ENCODE assay signal across 1 cellular context in the genomic region with DNA sequence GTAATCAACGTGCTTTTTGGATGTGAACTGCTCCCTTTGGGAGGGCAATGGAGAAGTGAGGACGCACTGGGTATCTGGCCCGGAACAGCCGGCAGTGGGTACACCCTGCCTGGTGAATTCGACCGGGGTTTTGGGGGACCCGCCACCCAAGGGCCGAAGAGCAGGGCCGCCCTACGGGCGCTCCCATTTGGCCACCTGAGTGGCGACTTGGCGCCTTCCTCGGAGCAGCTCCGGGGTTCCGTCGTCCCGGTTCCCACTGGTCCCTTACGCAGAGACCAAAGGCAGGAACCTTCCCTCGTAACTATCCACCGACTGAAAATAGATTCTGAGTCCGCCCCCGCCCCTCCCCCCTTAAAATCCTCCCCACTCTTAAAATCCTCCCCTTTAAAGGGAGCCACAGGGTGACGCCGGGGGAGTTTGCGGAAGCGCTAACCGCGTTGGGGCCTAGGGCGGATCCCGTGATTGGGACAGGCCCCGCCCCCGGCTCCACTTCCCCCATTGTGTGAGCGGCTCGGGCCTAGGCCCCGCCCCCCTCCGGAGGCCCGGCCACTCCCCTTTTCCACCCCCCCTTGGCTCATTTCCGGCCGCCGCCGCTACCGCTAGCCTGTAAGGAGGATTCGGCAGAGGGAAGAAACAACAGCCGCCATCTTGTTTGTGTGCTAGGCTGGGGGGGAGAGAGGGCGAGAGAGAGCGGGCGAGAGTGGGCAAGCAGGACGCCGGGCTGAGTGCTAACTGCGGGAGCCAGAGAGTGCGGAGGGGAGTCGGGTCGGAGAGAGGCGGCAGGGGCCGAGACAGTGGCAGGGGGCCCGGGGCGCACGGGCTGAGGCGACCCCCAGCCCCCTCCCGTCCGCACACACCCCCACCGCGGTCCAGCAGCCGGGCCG.
A peak's percentile ranks its signal among the peaks of the same experiment; 100 is the strongest.
TF ChIP-seq lines count a peak whose summit lies in the region.

No MANE protein-coding gene starts in this region.

TF ChIP-seq in HEK293, 187 proteins besides CTCF, POLR2A, EP300 and RAD21 (continued from another document and continues in another):
- peak; percentile 100 for TF ChIP-seq PATZ1 (tag by site-specific recombination; IDR thresholded peaks at IDR 0.05)
- TF ChIP-seq, protein P1, sequence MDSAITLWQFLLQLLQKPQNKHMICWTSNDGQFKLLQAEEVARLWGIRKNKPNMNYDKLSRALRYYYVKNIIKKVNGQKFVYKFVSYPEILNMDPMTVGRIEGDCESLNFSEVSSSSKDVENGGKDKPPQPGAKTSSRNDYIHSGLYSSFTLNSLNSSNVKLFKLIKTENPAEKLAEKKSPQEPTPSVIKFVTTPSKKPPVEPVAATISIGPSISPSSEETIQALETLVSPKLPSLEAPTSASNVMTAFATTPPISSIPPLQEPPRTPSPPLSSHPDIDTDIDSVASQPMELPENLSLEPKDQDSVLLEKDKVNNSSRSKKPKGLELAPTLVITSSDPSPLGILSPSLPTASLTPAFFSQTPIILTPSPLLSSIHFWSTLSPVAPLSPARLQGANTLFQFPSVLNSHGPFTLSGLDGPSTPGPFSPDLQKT (IDR thresholded peaks at IDR 0.05; ENCODE audit: borderline replicate concordance, low read depth, low read length), result peak; percentile 81; the same call in 1 of the 2 replicates
- peak; percentile 98 for TF ChIP-seq ZEB2 (tag by site-specific recombination; IDR thresholded peaks at IDR 0.05)
- TF ChIP-seq ZNF529 (tag by site-specific recombination; IDR thresholded peaks at IDR 0.05; ENCODE audit: insufficient replicate concordance), result no peak
- peak; percentile 53 for TF ChIP-seq KLF1 (tag by site-specific recombination; IDR thresholded peaks at IDR 0.05)
- TF ChIP-seq ZNF2 (tag by site-specific recombination; IDR thresholded peaks at IDR 0.05), result peak; percentile 79
- TF ChIP-seq SP7 (tag by site-specific recombination; IDR thresholded peaks at IDR 0.05), result peak; percentile 77
- peak; percentile 44 for TF ChIP-seq ZNF501 (tag by site-specific recombination; IDR thresholded peaks at IDR 0.05)
- TF ChIP-seq ZNF394 (tag by site-specific recombination; IDR thresholded peaks at IDR 0.05; ENCODE audit: borderline replicate concordance), result peak; percentile 46; the same call in 1 of the 2 replicates
- peak; percentile 90 for TF ChIP-seq ZBTB10 (tag by site-specific recombination; IDR thresholded peaks at IDR 0.05)
- peak; percentile 38; the same call in 1 of the 2 replicates for TF ChIP-seq ZSCAN30 (tag by site-specific recombination; IDR thresholded peaks at IDR 0.05)
- TF ChIP-seq ZNF366 (tag by site-specific recombination; conservative IDR thresholded peaks at IDR 0.05), result peak; percentile 76
- TF ChIP-seq ZNF596 (tag by site-specific recombination; IDR thresholded peaks at IDR 0.05), result peak; percentile 77
- TF ChIP-seq ZNF354C (tag by site-specific recombination; IDR thresholded peaks at IDR 0.05; ENCODE audit: borderline replicate concordance, low read depth), result 0 out of 2 replicates have a peak, but pooled peaks have one; percentile 30
- TF ChIP-seq KLF16 (tag by site-specific recombination; IDR thresholded peaks at IDR 0.05), result peak; percentile 82
- TF ChIP-seq HOXD13 (CRISPR knock-in tag; IDR thresholded peaks at IDR 0.05; ENCODE audit: borderline replicate concordance), result 0 out of 2 replicates have a peak, but pooled peaks have one; percentile 33
- peak; percentile 86 for TF ChIP-seq KLF10 (tag by site-specific recombination; IDR thresholded peaks at IDR 0.05)
- TF ChIP-seq BCL11B (tag by site-specific recombination; IDR thresholded peaks at IDR 0.05; ENCODE audit: low read depth), result peak; percentile 77; the same call in 1 of the 2 replicates
- peak; percentile 93 for TF ChIP-seq PRDM1 (tag by site-specific recombination; IDR thresholded peaks at IDR 0.05)
- peak; percentile 86; the same call in 1 of the 2 replicates for TF ChIP-seq ZNF785 (tag by site-specific recombination; IDR thresholded peaks at IDR 0.05)
- peak; percentile 77 for TF ChIP-seq PRDM10 (tag by site-specific recombination; IDR thresholded peaks at IDR 0.05)
- TF ChIP-seq HOXA7 (CRISPR knock-in tag; IDR thresholded peaks at IDR 0.05; ENCODE audit: borderline replicate concordance), result no peak
- TF ChIP-seq ZNF623 (tag by site-specific recombination; IDR thresholded peaks at IDR 0.05), result 0 out of 2 replicates have a peak, but pooled peaks have one; percentile 11
- TF ChIP-seq, protein P2, sequence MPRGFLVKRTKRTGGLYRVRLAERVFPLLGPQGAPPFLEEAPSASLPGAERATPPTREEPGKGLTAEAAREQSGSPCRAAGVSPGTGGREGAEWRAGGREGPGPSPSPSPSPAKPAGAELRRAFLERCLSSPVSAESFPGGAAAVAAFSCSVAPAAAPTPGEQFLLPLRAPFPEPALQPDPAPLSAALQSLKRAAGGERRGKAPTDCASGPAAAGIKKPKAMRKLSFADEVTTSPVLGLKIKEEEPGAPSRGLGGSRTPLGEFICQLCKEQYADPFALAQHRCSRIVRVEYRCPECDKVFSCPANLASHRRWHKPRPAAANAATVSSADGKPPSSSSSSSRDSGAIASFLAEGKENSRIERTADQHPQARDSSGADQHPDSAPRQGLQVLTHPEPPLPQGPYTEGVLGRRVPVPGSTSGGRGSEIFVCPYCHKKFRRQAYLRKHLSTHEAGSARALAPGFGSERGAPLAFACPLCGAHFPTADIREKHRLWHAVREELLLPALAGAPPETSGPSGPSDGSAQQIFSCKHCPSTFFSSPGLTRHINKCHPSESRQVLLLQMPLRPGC (tag by site-specific recombination; IDR thresholded peaks at IDR 0.05), result peak; percentile 85
- no peak for TF ChIP-seq ZNF311 (tag by site-specific recombination; IDR thresholded peaks at IDR 0.05; ENCODE audit: borderline replicate concordance)
- TF ChIP-seq MZF1 (tag by site-specific recombination; IDR thresholded peaks at IDR 0.05; ENCODE audit: borderline replicate concordance), result peak; percentile 68; the same call in 1 of the 2 replicates
- TF ChIP-seq ZNF610 (tag by site-specific recombination; IDR thresholded peaks at IDR 0.05; ENCODE audit: borderline replicate concordance), result peak; percentile 89
- TF ChIP-seq ZNF777 (tag by site-specific recombination; IDR thresholded peaks at IDR 0.05; ENCODE audit: borderline replicate concordance), result 0 out of 2 replicates have a peak, but pooled peaks have one; percentile 41
- peak; percentile 90 for TF ChIP-seq ZXDB (tag by site-specific recombination; IDR thresholded peaks at IDR 0.05)
- TF ChIP-seq ZNF561 (tag by site-specific recombination; IDR thresholded peaks at IDR 0.05; ENCODE audit: borderline replicate concordance), result peak; percentile 39; the same call in 1 of the 2 replicates
- peak; percentile 55; the same call in 1 of the 2 replicates for TF ChIP-seq ZNF423 (tag by site-specific recombination; IDR thresholded peaks at IDR 0.05)
- TF ChIP-seq, protein P3, sequence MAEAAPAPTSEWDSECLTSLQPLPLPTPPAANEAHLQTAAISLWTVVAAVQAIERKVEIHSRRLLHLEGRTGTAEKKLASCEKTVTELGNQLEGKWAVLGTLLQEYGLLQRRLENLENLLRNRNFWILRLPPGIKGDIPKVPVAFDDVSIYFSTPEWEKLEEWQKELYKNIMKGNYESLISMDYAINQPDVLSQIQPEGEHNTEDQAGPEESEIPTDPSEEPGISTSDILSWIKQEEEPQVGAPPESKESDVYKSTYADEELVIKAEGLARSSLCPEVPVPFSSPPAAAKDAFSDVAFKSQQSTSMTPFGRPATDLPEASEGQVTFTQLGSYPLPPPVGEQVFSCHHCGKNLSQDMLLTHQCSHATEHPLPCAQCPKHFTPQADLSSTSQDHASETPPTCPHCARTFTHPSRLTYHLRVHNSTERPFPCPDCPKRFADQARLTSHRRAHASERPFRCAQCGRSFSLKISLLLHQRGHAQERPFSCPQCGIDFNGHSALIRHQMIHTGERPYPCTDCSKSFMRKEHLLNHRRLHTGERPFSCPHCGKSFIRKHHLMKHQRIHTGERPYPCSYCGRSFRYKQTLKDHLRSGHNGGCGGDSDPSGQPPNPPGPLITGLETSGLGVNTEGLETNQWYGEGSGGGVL (tag by site-specific recombination; IDR thresholded peaks at IDR 0.05), result peak; percentile 99
- peak; percentile 40; the same call in 1 of the 2 replicates for TF ChIP-seq ZNF24 (tag by site-specific recombination; IDR thresholded peaks at IDR 0.05)
- TF ChIP-seq EGR2 (tag by site-specific recombination; IDR thresholded peaks at IDR 0.05; ENCODE audit: low read depth), result peak; percentile 65
- TF ChIP-seq ZFP37 (tag by site-specific recombination; IDR thresholded peaks at IDR 0.05), result 0 out of 2 replicates have a peak, but pooled peaks have one; percentile 49
- peak; percentile 27; the same call in 1 of the 2 replicates for TF ChIP-seq ZSCAN23 (tag by site-specific recombination; IDR thresholded peaks at IDR 0.05)
- TF ChIP-seq ZSCAN16 (tag by site-specific recombination; IDR thresholded peaks at IDR 0.05), result 0 out of 2 replicates have a peak, but pooled peaks have one; percentile 32
- no peak; the same call in 1 of the 2 replicates for TF ChIP-seq ZSCAN5A (tag by site-specific recombination; IDR thresholded peaks at IDR 0.05)
- peak; percentile 88; the same call in 1 of the 2 replicates for TF ChIP-seq ZNF391 (tag by site-specific recombination; IDR thresholded peaks at IDR 0.05; ENCODE audit: borderline replicate concordance, low read depth)
- peak; percentile 96 for TF ChIP-seq KLF17 (tag by site-specific recombination; IDR thresholded peaks at IDR 0.05)
